13 cellular contexts compared by ENCODE assay signal in genomic region chr12:80708535-80709328, GRCh38. TPM values are rescaled to one million over a fixed set of nuclear protein-coding genes. Genes with fewer than 3 reads are reported as not detected.
DNase-seq lines count a peak whose midpoint lies in the region; ATAC-seq, FAIRE-seq and TF ChIP-seq lines count a peak whose summit lies in the region.
"Had no signal": no experiment of that assay in that cellular context is flagged by ENCODE, and none has a peak within 500 bp of the region (broad histone marks: within the 10 kb centered on the region; RNA-seq: fewer than 3 reads in every experiment).

No MANE protein-coding gene starts in this region.

- 0 out of 2 replicates have a peak overlapping the region, but pooled peaks have one; percentile 28 for H3K18ac ChIP-seq in H1 (ENCODE audit: extremely low read depth, low read length)

- H3K56ac ChIP-seq in H1 (replicated peaks; ENCODE audit: insufficient read length, low read depth, low read length), result no peak overlapping the region

- no peak overlapping the region for H3K23ac ChIP-seq in H1 (ENCODE audit: insufficient read length)

- BruUV-seq in HepG2 (replicated peaks; lab: Mats Ljungman, UMichigan), result no TSS peak

- H3K9ac ChIP-seq in H1 (replicated peaks in 1 of 4; ENCODE audit: extremely low read depth in 1 of 4, low read depth in 3 of 4, low read length in 3 of 4) (no peak overlapping the region), HepG2 (ENCODE audit: insufficient read depth, low read depth, low read length) (no peak overlapping the region), smooth muscle cell (ENCODE audit: low read depth) (no peak overlapping the region)

- TF ChIP-seq RAD21 in H1 (IDR thresholded peaks at IDR 0.05 in 1 of 2, conservative IDR thresholded peaks at IDR 0.05 in 1 of 2; ENCODE audit: low read depth in 2 of 2, low read length in 2 of 2) (no peak), HepG2 (CRISPR knock-in tag; IDR thresholded peaks at IDR 0.05) (no peak)

- no peak overlapping the region for H3K14ac ChIP-seq in H1 (ENCODE audit: insufficient read length)

- CTCF ChIA-PET in H1 (lab: Charles Lee; ENCODE audit: partially characterized antibody) (interaction anchor here (0.7 to 1.0 kb wide), 2 partner anchors 67 to 78 kb away, joined by 3 read pairs; no protein-coding TSS in a partner anchor), HepG2 (lab: Yijun Ruan, JAX; ENCODE audit: low intra/inter-chr PET ratio, low total read pairs) (no interaction called here)

- H3K4me2 ChIP-seq in H1 (ENCODE audit: insufficient read depth in 1 of 2, low read depth in 2 of 2, low read length in 2 of 2), result peak overlapping the region; percentile 96 to 97
- no peak overlapping the region for H3K4me2 ChIP-seq in HepG2 (ENCODE audit: low read depth, low read length)
- peak overlapping the region; percentile 85 for H3K4me2 ChIP-seq in smooth muscle cell

- H4K91ac ChIP-seq in H1 (replicated peaks; ENCODE audit: insufficient read length, low read length), result no peak overlapping the region

- H2BK120ac ChIP-seq in H1 (replicated peaks; ENCODE audit: low read depth, low read length), result no peak overlapping the region

- H3K23me2 ChIP-seq in H1 (ENCODE audit: low read depth, low read length), result peaks cover 11% of the 10 kb centered on the region

- H3F3A ChIP-seq in smooth muscle cell (ENCODE audit: low read depth), result no peaks in the 10 kb centered on the region

- no peak for ATAC-seq in HepG2
- no peak for ATAC-seq in GM18517 (IDR thresholded peaks at IDR 0.05; ENCODE audit: unreplicated experiment)
- ATAC-seq: upper lobe of right lung had no signal

- peak overlapping the region; percentile 41 for H4K8ac ChIP-seq in H1 (ENCODE audit: extremely low read depth, insufficient read depth, low read length)

- no peak overlapping the region for H3K27ac ChIP-seq in H1 (ENCODE audit: low read depth, low read length)
- H3K27ac ChIP-seq in HepG2 (ENCODE audit: extremely low read length, insufficient read depth, low read length), result no peak overlapping the region
- H3K27ac ChIP-seq in smooth muscle cell (ENCODE audit: low read depth), result no peak overlapping the region
- H3K27ac ChIP-seq: upper lobe of right lung had no signal

- TF ChIP-seq EP300 in H1 (IDR thresholded peaks at IDR 0.05; ENCODE audit: borderline replicate concordance in 1 of 2, low read depth in 2 of 2, low read length in 2 of 2), result no peak
- no peak for TF ChIP-seq EP300 in HepG2 (IDR thresholded peaks at IDR 0.05; ENCODE audit: low read depth in 2 of 2, low read length in 2 of 2)
- no peak for TF ChIP-seq EP300 in HepG2 (CRISPR knock-in tag; IDR thresholded peaks at IDR 0.05; ENCODE audit: borderline replicate concordance)

- POLR2A ChIA-PET in H1 (lab: Charles Lee; ENCODE audit: partially characterized antibody), result interaction anchor here (1.2 kb wide), 1 partner anchor 25 kb away, joined by 5 read pairs; no protein-coding TSS in a partner anchor
- POLR2A ChIA-PET in HepG2 (lab: Yijun Ruan, JAX), result no interaction called here

- H4K20me1 ChIP-seq in H1 (replicated peaks in 1 of 2; ENCODE audit: control insufficient read depth in 1 of 2, insufficient read depth in 2 of 2, low read length in 2 of 2) (peaks cover 0 to 2% of the 10 kb centered on the region in 2 experiments), HepG2 (ENCODE audit: insufficient read depth, low read length) (no peaks in the 10 kb centered on the region), smooth muscle cell (ENCODE audit: low read depth) (no peaks in the 10 kb centered on the region)

- TF ChIP-seq CTCF in H1 (IDR thresholded peaks at IDR 0.05; ENCODE audit: control extremely low read depth in 1 of 3, insufficient read depth in 1 of 3, low read depth in 1 of 3, low read length in 3 of 3), result no peak
- no peak for TF ChIP-seq CTCF in HepG2 (CRISPR knock-in tag; IDR thresholded peaks at IDR 0.05)
- TF ChIP-seq CTCF in smooth muscle cell (IDR thresholded peaks at IDR 0.05; ENCODE audit: borderline replicate concordance, insufficient read depth, poor library complexity, severe bottlenecking), result no peak

- TF ChIP-seq POLR2A in H1 (IDR thresholded peaks at IDR 0.05; ENCODE audit: control extremely low read depth in 1 of 2, low read depth in 2 of 2, low read length in 2 of 2) (no peak), HepG2 (IDR thresholded peaks at IDR 0.05; ENCODE audit: insufficient read depth in 1 of 2, low read depth in 2 of 2, low read length in 2 of 2) (no peak)

- H3K27me3 ChIP-seq in H1 (replicated peaks in 1 of 4; ENCODE audit: control insufficient read depth in 3 of 4, extremely low read depth in 1 of 4, insufficient read depth in 3 of 4, low read length in 3 of 4), result peaks cover 32 to 63% (median 59%) of the 10 kb centered on the region in 4 experiments
- H3K27me3 ChIP-seq in HepG2 (ENCODE audit: control insufficient read depth in 1 of 2, insufficient read depth in 2 of 2, low read length in 2 of 2), result no peaks in the 10 kb centered on the region; a peak in 1 of 5 replicates
- peaks cover 69% of the 10 kb centered on the region for H3K27me3 ChIP-seq in smooth muscle cell (ENCODE audit: low read depth)

- H3K79me2 ChIP-seq in H1 (ENCODE audit: control insufficient read depth in 1 of 2, insufficient read depth in 2 of 2, low read length in 2 of 2) (no peaks in the 10 kb centered on the region), HepG2 (ENCODE audit: insufficient read depth, low read length) (no peaks in the 10 kb centered on the region), smooth muscle cell (ENCODE audit: low read depth) (no peaks in the 10 kb centered on the region)

- H2AK5ac ChIP-seq in H1 (ENCODE audit: low read depth, low read length), result no peak overlapping the region

- H2BK12ac ChIP-seq in H1 (ENCODE audit: low read depth, low read length), result no peak overlapping the region; the same call in 1 of the 2 replicates

- DNase-seq in NOMO-1 (lab: John Stamatoyannopoulos, UW; ENCODE audit: unreplicated experiment in 2 of 2) (peak; percentile 25 to 32), NOMO-1 treated with dmso at 0.1 percent for 144 hours (lab: John Stamatoyannopoulos, UW; ENCODE audit: unreplicated experiment) (no peak), H1 (ENCODE audit: low read depth in 1 of 2, low spot score in 2 of 2) (peak in 1 of 2 experiments; percentile 64), HepG2 (ENCODE audit: low spot score) (no peak), smooth muscle cell (lab: John Stamatoyannopoulos, UW; ENCODE audit: unreplicated experiment) (no peak), glomerular visceral epithelial cell (ENCODE audit: extremely low spot score) (no peak)
- DNase-seq in effector CD8-positive, alpha-beta T cell (lab: John Stamatoyannopoulos, UW), result no peak
- DNase-seq: activated CD4-positive, CD25-positive, alpha-beta regulatory T cell; cerebellar nuclear complex; DMS 273 treated with DMSO at 0.1 percent for 48 hours; upper lobe of right lung had no signal

- no peaks in the 10 kb centered on the region for H3K79me1 ChIP-seq in H1 (ENCODE audit: low read depth, low read length)

- H4K5ac ChIP-seq in H1 (ENCODE audit: insufficient read length, low read depth, low read length), result no peak overlapping the region

- H3K4me1 ChIP-seq in H1 (replicated peaks in 1 of 4; ENCODE audit: control insufficient read depth in 3 of 4, insufficient read depth in 4 of 4, low read length in 3 of 4) (peaks cover 7 to 23% (median 15%) of the 10 kb centered on the region in 4 experiments), HepG2 (ENCODE audit: insufficient read depth, low read length) (no peaks in the 10 kb centered on the region), smooth muscle cell (ENCODE audit: low read depth) (peaks cover 6% of the 10 kb centered on the region)
- H3K4me1 ChIP-seq: upper lobe of right lung had no signal

- no peak overlapping the region for H2AFZ ChIP-seq in H1 (ENCODE audit: low read length)
- no peak overlapping the region for H2AFZ ChIP-seq in HepG2 (ENCODE audit: low read length)
- peak overlapping the region; percentile 83 for H2AFZ ChIP-seq in smooth muscle cell (ENCODE audit: low read depth)

- in situ Hi-C loops in HepG2 (cut with HindIII; ENCODE audit: extremely low pct_ligation_motif_present, low pct_unique_long_range_greater_than_20kb), result no loop called here

- H2BK15ac ChIP-seq in H1 (ENCODE audit: low read length), result no peak overlapping the region

- no peaks in the 10 kb centered on the region for H3K36me3 ChIP-seq in H1 (ENCODE audit: control insufficient read depth in 2 of 4, insufficient read depth in 4 of 4, low read length in 3 of 4)
- H3K36me3 ChIP-seq in HepG2 (replicated peaks in 1 of 2; ENCODE audit: control insufficient read depth in 1 of 2, insufficient read depth in 2 of 2, low read length in 2 of 2), result no peaks in the 10 kb centered on the region
- H3K36me3 ChIP-seq in smooth muscle cell (ENCODE audit: low read depth), result no peaks in the 10 kb centered on the region
- H3K36me3 ChIP-seq: upper lobe of right lung had no signal

- H3K4ac ChIP-seq in H1 (replicated peaks; ENCODE audit: insufficient read length, low read depth, low read length), result no peak overlapping the region

- intact Hi-C loops in HepG2 (cut with micrococcal nuclease; ENCODE audit: unreplicated experiment), result no loop called here

- peak overlapping the region; percentile 41; the same call in 1 of the 2 replicates for H2BK20ac ChIP-seq in H1 (ENCODE audit: low read length)

- H3K4me3 ChIP-seq in H1 (ENCODE audit: extremely low read depth in 1 of 4, insufficient read depth in 2 of 4, low read depth in 3 of 4, low read length in 4 of 4), result peak overlapping the region; percentile 42 to 54 (median 49)
- H3K4me3 ChIP-seq in HepG2 (replicated peaks in 1 of 3; ENCODE audit: insufficient read depth in 1 of 3, low read depth in 2 of 3, low read length in 3 of 3), result no peak overlapping the region
- H3K4me3 ChIP-seq in smooth muscle cell, result peak overlapping the region; percentile 36
- H3K4me3 ChIP-seq: upper lobe of right lung had no signal

- no peaks in the 10 kb centered on the region for H3K9me3 ChIP-seq in H1 (ENCODE audit: insufficient read depth in 2 of 2, low read depth in 1 of 2, low read length in 1 of 2)
- no peaks in the 10 kb centered on the region for H3K9me3 ChIP-seq in HepG2 (ENCODE audit: low read length)
- no peaks in the 10 kb centered on the region for H3K9me3 ChIP-seq in smooth muscle cell (replicated peaks; ENCODE audit: low read depth)
- H3K9me3 ChIP-seq: upper lobe of right lung had no signal

- WGBS in H1 (ENCODE audit: extremely low coverage in 1 of 2, insufficient coverage in 1 of 2, insufficient read length in 1 of 2, insufficient replicate concordance in 2 of 2, low coverage in 1 of 2, low lambda C conversion rate in 2 of 2, missing lambda C conversion rate in 1 of 2), 2 experiments, result 8% methylated on average over 43 of the region's 43 CpGs; no CpG with 5 or more reads in 1 of the 2 experiments
- WGBS in HepG2 (ENCODE audit: low lambda C conversion rate), result 78% methylated on average over 43 of the region's 43 CpGs
- 11% methylated on average over 43 of the region's 43 CpGs for WGBS in smooth muscle cell (ENCODE audit: low lambda C conversion rate)

- no peak overlapping the region for H2BK5ac ChIP-seq in H1 (ENCODE audit: low read depth, low read length)

- peak; percentile 87 for FAIRE-seq in H1 (lab: Jason Lieb, UNC)
- FAIRE-seq in HepG2 (lab: Jason Lieb, UNC), result no peak

RNA-seq across cellular contexts. Expression of gene MYF6, which starts 1.3 kb away (rescaled TPM):
- total RNA-seq in H1 (2021; fragmentation: NEBNext Ultra II Directional; extraction: Animal tissue kit (Norgen Biotek cat#: 25700)), result not detected in 2 replicates
- polyA plus RNA-seq in H1 (2011; rRNA removed) (0.31 and 0.39 TPM in 2 replicates), HepG2 (2011; rRNA removed) (not detected in 2 replicates), smooth muscle cell (not detected in 2 replicates)
- 0.41 TPM for polyA plus RNA-seq in H1 (2011; cell fraction: cytosol; rRNA removed)
- polyA plus RNA-seq in H1 (2011; cell fraction: nucleus; rRNA removed), result 0.21 TPM
- polyA plus RNA-seq in H1 (2012, experiment 1 of 2), result 0.33 to 0.56 TPM (median 0.48 TPM) in 4 replicates
- 0.22 TPM for polyA plus RNA-seq in H1 (2012, experiment 2 of 2)
- polyA plus RNA-seq in H1 (2013, experiment 1 of 2), result 0.06 TPM
- polyA plus RNA-seq in H1 (2013, experiment 2 of 2), result not detected
- 0.19 and 0.56 TPM in 2 replicates for polyA minus RNA-seq in H1 (2011; rRNA and poly(A)+ RNA removed)
- not detected for polyA minus RNA-seq in H1 (2011; cell fraction: cytosol; rRNA and poly(A)+ RNA removed)
- not detected for polyA minus RNA-seq in H1 (2011; cell fraction: nucleus; rRNA and poly(A)+ RNA removed)
- total RNA-seq in HepG2 (2016; rRNA removed; fragmentation: Illumina TruSeq; extraction: Trizol) (not detected in 2 replicates), smooth muscle cell (not detected in 2 replicates)
- total RNA-seq in HepG2 (2016; cell fraction: cytosol; rRNA removed; fragmentation: Illumina TruSeq; extraction: Trizol; ENCODE audit: low read depth), result not detected in 2 replicates
- total RNA-seq in HepG2 (2016; cell fraction: insoluble cytoplasmic fraction; rRNA removed; fragmentation: Illumina TruSeq; extraction: Trizol), result not detected in 2 replicates
- total RNA-seq in HepG2 (2016; cell fraction: membrane; rRNA removed; fragmentation: Illumina TruSeq; extraction: Trizol), result not detected in 2 replicates
- not detected in 2 replicates for total RNA-seq in HepG2 (2016; cell fraction: nucleus; rRNA removed; fragmentation: Illumina TruSeq; extraction: Trizol)
- polyA plus RNA-seq in HepG2 (2011; cell fraction: cytosol; rRNA removed), result not detected in 2 replicates
- not detected in 2 replicates for polyA plus RNA-seq in HepG2 (2011; cell fraction: nucleus; rRNA removed)
- not detected in 2 replicates for polyA plus RNA-seq in HepG2 (2012)
- polyA plus RNA-seq in HepG2 (2016; cell fraction: cytosol; fragmentation: Illumina TruSeq; extraction: Trizol; ENCODE audit: low read depth), result not detected in 2 replicates
- not detected in 2 replicates for polyA plus RNA-seq in HepG2 (2016; cell fraction: insoluble cytoplasmic fraction; fragmentation: Illumina TruSeq; extraction: Trizol; ENCODE audit: low read depth)
- polyA plus RNA-seq in HepG2 (2016; cell fraction: membrane; fragmentation: Illumina TruSeq; extraction: Trizol; ENCODE audit: low read depth), result not detected in 2 replicates
- not detected in 2 replicates for polyA plus RNA-seq in HepG2 (2016; cell fraction: nucleus; fragmentation: Illumina TruSeq; extraction: Trizol; ENCODE audit: insufficient read depth, low read depth)
- not detected in 2 replicates for polyA minus RNA-seq in HepG2 (2011; rRNA and poly(A)+ RNA removed; ENCODE audit: low replicate concordance)
- not detected in 2 replicates for polyA minus RNA-seq in HepG2 (2011; cell fraction: cytosol; rRNA and poly(A)+ RNA removed)
- polyA minus RNA-seq in HepG2 (2011; cell fraction: nucleus; rRNA and poly(A)+ RNA removed), result not detected in 2 replicates
- total RNA-seq: A172, upper lobe of right lung had no signal

RNA-seq across cellular contexts. Expression of gene MYF5, which starts 8.0 kb away (rescaled TPM):
- not detected in 2 replicates for total RNA-seq in H1 (2021; fragmentation: NEBNext Ultra II Directional; extraction: Animal tissue kit (Norgen Biotek cat#: 25700))
- polyA plus RNA-seq in H1 (2011; rRNA removed) (0.09 TPM in 2 replicates), HepG2 (2011; rRNA removed) (not detected in 2 replicates), smooth muscle cell (not detected in 2 replicates)
- polyA plus RNA-seq in H1 (2011; cell fraction: cytosol; rRNA removed), result 0.08 TPM
- 0.07 TPM for polyA plus RNA-seq in H1 (2011; cell fraction: nucleus; rRNA removed)
- polyA plus RNA-seq in H1 (2012, experiment 1 of 2), result not detected in 4 replicates
- polyA plus RNA-seq in H1 (2012, experiment 2 of 2), result not detected
- polyA plus RNA-seq in H1 (2013, experiment 1 of 2), result not detected
- not detected for polyA plus RNA-seq in H1 (2013, experiment 2 of 2)
- polyA minus RNA-seq in H1 (2011; rRNA and poly(A)+ RNA removed), result 0.13 and 0.17 TPM in 2 replicates
- not detected for polyA minus RNA-seq in H1 (2011; cell fraction: cytosol; rRNA and poly(A)+ RNA removed)
- polyA minus RNA-seq in H1 (2011; cell fraction: nucleus; rRNA and poly(A)+ RNA removed), result not detected
- total RNA-seq in HepG2 (2016; rRNA removed; fragmentation: Illumina TruSeq; extraction: Trizol) (not detected in 2 replicates), smooth muscle cell (not detected in 2 replicates)
- not detected in 2 replicates for total RNA-seq in HepG2 (2016; cell fraction: cytosol; rRNA removed; fragmentation: Illumina TruSeq; extraction: Trizol; ENCODE audit: low read depth)
- total RNA-seq in HepG2 (2016; cell fraction: insoluble cytoplasmic fraction; rRNA removed; fragmentation: Illumina TruSeq; extraction: Trizol), result not detected in 2 replicates
- total RNA-seq in HepG2 (2016; cell fraction: membrane; rRNA removed; fragmentation: Illumina TruSeq; extraction: Trizol), result not detected in 2 replicates
- total RNA-seq in HepG2 (2016; cell fraction: nucleus; rRNA removed; fragmentation: Illumina TruSeq; extraction: Trizol), result not detected in 2 replicates
- not detected in 2 replicates for polyA plus RNA-seq in HepG2 (2011; cell fraction: cytosol; rRNA removed)
- polyA plus RNA-seq in HepG2 (2011; cell fraction: nucleus; rRNA removed), result not detected in 2 replicates
- not detected in 2 replicates for polyA plus RNA-seq in HepG2 (2012)
- polyA plus RNA-seq in HepG2 (2016; cell fraction: cytosol; fragmentation: Illumina TruSeq; extraction: Trizol; ENCODE audit: low read depth), result not detected in 2 replicates
- polyA plus RNA-seq in HepG2 (2016; cell fraction: insoluble cytoplasmic fraction; fragmentation: Illumina TruSeq; extraction: Trizol; ENCODE audit: low read depth), result not detected in 2 replicates
- not detected in 2 replicates for polyA plus RNA-seq in HepG2 (2016; cell fraction: membrane; fragmentation: Illumina TruSeq; extraction: Trizol; ENCODE audit: low read depth)
- not detected in 2 replicates for polyA plus RNA-seq in HepG2 (2016; cell fraction: nucleus; fragmentation: Illumina TruSeq; extraction: Trizol; ENCODE audit: insufficient read depth, low read depth)
- polyA minus RNA-seq in HepG2 (2011; rRNA and poly(A)+ RNA removed; ENCODE audit: low replicate concordance), result not detected in 2 replicates
- not detected in 2 replicates for polyA minus RNA-seq in HepG2 (2011; cell fraction: cytosol; rRNA and poly(A)+ RNA removed)
- not detected in 2 replicates for polyA minus RNA-seq in HepG2 (2011; cell fraction: nucleus; rRNA and poly(A)+ RNA removed)
- total RNA-seq: A172, upper lobe of right lung had no signal

Comparison
In these comparisons a context has a peak if more than half of its experiments do, and no peak if none do; other contexts are left out.
1. DNase-seq: peak in NOMO-1 (2 of 2); none in NOMO-1 treated with dmso at 0.1 percent for 144 hours (single experiment), HepG2 (single experiment), smooth muscle cell (single experiment), effector CD8-positive, alpha-beta T cell (single experiment) and glomerular visceral epithelial cell (single experiment).
2. H3K4me3 ChIP-seq: peak in H1 (4 of 4) and smooth muscle cell (single experiment); none in HepG2 (0 of 3).